Comparison of ENCODE assay signal across 1 cellular context in genomic region chr1:37763791-37764741, GRCh38.
A peak's percentile ranks its signal among the peaks of the same experiment; 100 is the strongest.
TF ChIP-seq lines count a peak whose summit lies in the region.

No MANE protein-coding gene starts in this region.

TF ChIP-seq in GM12878, 131 proteins besides CTCF, POLR2A, EP300 and RAD21:
- peak; percentile 100 for TF ChIP-seq REST (IDR thresholded peaks at IDR 0.05; ENCODE audit: low read depth, low read length)
- TF ChIP-seq SREBF1 (IDR thresholded peaks at IDR 0.05; ENCODE audit: low read length), result peak; percentile 93
- peak; percentile 72 for TF ChIP-seq ZBTB40 (IDR thresholded peaks at IDR 0.05; ENCODE audit: borderline replicate concordance)
- TF ChIP-seq FOXM1 (IDR thresholded peaks at IDR 0.05; ENCODE audit: low read depth, low read length), result no peak
- TF ChIP-seq IKZF1 (conservative IDR thresholded peaks at IDR 0.05), result no peak
- TF ChIP-seq RCOR1 (conservative IDR thresholded peaks at IDR 0.05; ENCODE audit: low read depth, low read length), result peak; percentile 84; the same call in 1 of the 2 replicates
- 0 out of 2 replicates have a peak, but pooled peaks have one; percentile 12 for TF ChIP-seq YY1 (IDR thresholded peaks at IDR 0.05; ENCODE audit: low read depth, low read length)
